In the genomic region with DNA sequence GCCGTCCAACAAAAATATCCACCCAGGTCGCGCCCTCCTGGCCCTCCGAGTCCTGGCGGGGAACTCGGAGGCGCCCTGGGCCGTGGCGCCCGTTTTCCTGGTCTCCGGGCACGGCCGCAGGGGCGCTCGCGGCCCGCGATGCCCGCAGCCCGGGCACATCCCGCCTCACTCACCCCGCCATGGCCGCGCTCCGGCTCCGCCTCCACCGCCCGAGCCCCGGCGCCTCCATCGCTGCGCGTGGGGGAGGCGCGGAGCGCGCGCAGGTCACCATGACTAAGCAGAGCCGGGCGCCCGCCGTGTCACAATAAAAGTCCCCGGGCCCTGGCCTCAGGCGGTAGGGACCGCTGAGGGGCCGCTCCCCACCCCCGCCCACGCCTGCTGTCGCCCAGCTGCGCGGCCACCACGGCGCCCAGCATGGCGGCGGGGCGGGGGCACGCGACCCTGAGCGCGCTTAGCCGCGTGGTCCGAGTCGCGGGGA, we compare ENCODE assay signal across 1 cellular context.
A peak's percentile ranks its signal among the peaks of the same experiment; 100 is the strongest.
TF ChIP-seq lines count a peak whose summit lies in the region.

No MANE protein-coding gene starts in this region.

TF ChIP-seq in SK-N-SH, 30 proteins besides CTCF, POLR2A, EP300 and RAD21 (continued from another document):
- TF ChIP-seq, protein P1, sequence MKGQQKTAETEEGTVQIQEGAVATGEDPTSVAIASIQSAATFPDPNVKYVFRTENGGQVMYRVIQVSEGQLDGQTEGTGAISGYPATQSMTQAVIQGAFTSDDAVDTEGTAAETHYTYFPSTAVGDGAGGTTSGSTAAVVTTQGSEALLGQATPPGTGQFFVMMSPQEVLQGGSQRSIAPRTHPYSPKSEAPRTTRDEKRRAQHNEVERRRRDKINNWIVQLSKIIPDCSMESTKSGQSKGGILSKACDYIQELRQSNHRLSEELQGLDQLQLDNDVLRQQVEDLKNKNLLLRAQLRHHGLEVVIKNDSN (IDR thresholded peaks at IDR 0.05; ENCODE audit: borderline replicate concordance, low read depth) = no peak
- peak; percentile 41; the same call in 1 of the 2 replicates for TF ChIP-seq TCF12 (IDR thresholded peaks at IDR 0.05)
- TF ChIP-seq RXRA (IDR thresholded peaks at IDR 0.05; ENCODE audit: borderline replicate concordance, low read depth) = no peak; the same call in 1 of the 2 replicates
- TF ChIP-seq CHD2 (IDR thresholded peaks at IDR 0.05; ENCODE audit: low read length, partially characterized antibody) = peak; percentile 53
- TF ChIP-seq, protein P2, sequence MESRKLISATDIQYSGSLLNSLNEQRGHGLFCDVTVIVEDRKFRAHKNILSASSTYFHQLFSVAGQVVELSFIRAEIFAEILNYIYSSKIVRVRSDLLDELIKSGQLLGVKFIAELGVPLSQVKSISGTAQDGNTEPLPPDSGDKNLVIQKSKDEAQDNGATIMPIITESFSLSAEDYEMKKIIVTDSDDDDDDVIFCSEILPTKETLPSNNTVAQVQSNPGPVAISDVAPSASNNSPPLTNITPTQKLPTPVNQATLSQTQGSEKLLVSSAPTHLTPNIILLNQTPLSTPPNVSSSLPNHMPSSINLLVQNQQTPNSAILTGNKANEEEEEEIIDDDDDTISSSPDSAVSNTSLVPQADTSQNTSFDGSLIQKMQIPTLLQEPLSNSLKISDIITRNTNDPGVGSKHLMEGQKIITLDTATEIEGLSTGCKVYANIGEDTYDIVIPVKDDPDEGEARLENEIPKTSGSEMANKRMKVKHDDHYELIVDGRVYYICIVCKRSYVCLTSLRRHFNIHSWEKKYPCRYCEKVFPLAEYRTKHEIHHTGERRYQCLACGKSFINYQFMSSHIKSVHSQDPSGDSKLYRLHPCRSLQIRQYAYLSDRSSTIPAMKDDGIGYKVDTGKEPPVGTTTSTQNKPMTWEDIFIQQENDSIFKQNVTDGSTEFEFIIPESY (IDR thresholded peaks at IDR 0.05; ENCODE audit: borderline replicate concordance, low read depth) = no peak
- TF ChIP-seq ELF1 (IDR thresholded peaks at IDR 0.05) = no peak
- TF ChIP-seq, protein P3, sequence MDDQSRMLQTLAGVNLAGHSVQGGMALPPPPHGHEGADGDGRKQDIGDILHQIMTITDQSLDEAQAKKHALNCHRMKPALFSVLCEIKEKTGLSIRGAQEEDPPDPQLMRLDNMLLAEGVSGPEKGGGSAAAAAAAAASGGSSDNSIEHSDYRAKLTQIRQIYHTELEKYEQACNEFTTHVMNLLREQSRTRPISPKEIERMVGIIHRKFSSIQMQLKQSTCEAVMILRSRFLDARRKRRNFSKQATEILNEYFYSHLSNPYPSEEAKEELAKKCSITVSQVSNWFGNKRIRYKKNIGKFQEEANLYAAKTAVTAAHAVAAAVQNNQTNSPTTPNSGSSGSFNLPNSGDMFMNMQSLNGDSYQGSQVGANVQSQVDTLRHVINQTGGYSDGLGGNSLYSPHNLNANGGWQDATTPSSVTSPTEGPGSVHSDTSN (IDR thresholded peaks at IDR 0.05) = no peak
- TF ChIP-seq, protein P4, sequence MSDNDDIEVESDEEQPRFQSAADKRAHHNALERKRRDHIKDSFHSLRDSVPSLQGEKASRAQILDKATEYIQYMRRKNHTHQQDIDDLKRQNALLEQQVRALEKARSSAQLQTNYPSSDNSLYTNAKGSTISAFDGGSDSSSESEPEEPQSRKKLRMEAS (IDR thresholded peaks at IDR 0.05; ENCODE audit: low read depth) = peak; percentile 63; the same call in 1 of the 2 replicates
- peak; percentile 64; the same call in 1 of the 2 replicates for TF ChIP-seq FOSL2 (IDR thresholded peaks at IDR 0.05; ENCODE audit: borderline replicate concordance, low read depth)
- no peak for TF ChIP-seq TEAD4 (IDR thresholded peaks at IDR 0.05; ENCODE audit: borderline replicate concordance, insufficient read depth)
- TF ChIP-seq, protein P5, sequence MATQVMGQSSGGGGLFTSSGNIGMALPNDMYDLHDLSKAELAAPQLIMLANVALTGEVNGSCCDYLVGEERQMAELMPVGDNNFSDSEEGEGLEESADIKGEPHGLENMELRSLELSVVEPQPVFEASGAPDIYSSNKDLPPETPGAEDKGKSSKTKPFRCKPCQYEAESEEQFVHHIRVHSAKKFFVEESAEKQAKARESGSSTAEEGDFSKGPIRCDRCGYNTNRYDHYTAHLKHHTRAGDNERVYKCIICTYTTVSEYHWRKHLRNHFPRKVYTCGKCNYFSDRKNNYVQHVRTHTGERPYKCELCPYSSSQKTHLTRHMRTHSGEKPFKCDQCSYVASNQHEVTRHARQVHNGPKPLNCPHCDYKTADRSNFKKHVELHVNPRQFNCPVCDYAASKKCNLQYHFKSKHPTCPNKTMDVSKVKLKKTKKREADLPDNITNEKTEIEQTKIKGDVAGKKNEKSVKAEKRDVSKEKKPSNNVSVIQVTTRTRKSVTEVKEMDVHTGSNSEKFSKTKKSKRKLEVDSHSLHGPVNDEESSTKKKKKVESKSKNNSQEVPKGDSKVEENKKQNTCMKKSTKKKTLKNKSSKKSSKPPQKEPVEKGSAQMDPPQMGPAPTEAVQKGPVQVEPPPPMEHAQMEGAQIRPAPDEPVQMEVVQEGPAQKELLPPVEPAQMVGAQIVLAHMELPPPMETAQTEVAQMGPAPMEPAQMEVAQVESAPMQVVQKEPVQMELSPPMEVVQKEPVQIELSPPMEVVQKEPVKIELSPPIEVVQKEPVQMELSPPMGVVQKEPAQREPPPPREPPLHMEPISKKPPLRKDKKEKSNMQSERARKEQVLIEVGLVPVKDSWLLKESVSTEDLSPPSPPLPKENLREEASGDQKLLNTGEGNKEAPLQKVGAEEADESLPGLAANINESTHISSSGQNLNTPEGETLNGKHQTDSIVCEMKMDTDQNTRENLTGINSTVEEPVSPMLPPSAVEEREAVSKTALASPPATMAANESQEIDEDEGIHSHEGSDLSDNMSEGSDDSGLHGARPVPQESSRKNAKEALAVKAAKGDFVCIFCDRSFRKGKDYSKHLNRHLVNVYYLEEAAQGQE (IDR thresholded peaks at IDR 0.05; ENCODE audit: low read depth, low read length) = peak; percentile 61; the same call in 1 of the 2 replicates
- TF ChIP-seq JUND (IDR thresholded peaks at IDR 0.05) = no peak; the same call in 1 of the 2 replicates
- TF ChIP-seq MEF2A (IDR thresholded peaks at IDR 0.05; ENCODE audit: borderline replicate concordance, low read depth) = no peak
- TF ChIP-seq TAF1 (IDR thresholded peaks at IDR 0.05; ENCODE audit: borderline replicate concordance, low read depth, low read length) = peak; percentile 88
